ENCODE assay signal across 18 cellular contexts in genomic region chr12:102342281-102343006, GRCh38.
DNase-seq lines count a peak whose midpoint lies in the region; ATAC-seq and TF ChIP-seq lines count a peak whose summit lies in the region.
"Had no signal": no experiment of that assay in that cellular context is flagged by ENCODE, and none has a peak within 500 bp of the region (broad histone marks: within the 10 kb centered on the region; RNA-seq: fewer than 3 reads in every experiment).

No MANE protein-coding gene starts in this region.

- H3K4me1 ChIP-seq in heart left ventricle: peaks cover 0 to 5% (median 0%) of the 10 kb centered on the region in 12 donors
- peaks cover 7 to 21% of the 10 kb centered on the region in 2 donors for H3K4me1 ChIP-seq in gastrocnemius medialis
- H3K4me1 ChIP-seq: BLaER1 treated with 17β-estradiol and CSF1 and Interleukin-3, amounts not matched to agents 10 nM and 100 nM had no signal

- in situ Hi-C loops in gastrocnemius medialis (cut with MboI; ENCODE audit: low sequenced_read_pairs in 4 of 4): no loop called here

- no peak overlapping the region for H3K4me3 Mint-ChIP-seq in CD14-positive monocyte

- intact Hi-C loops in heart left ventricle (cut with DNase I): no loop called here
- intact Hi-C loops in gastrocnemius medialis (cut with DNase I; ENCODE audit: low total_unique reads): no loop called here
- intact Hi-C loops in CD14-positive monocyte (cut with micrococcal nuclease): no loop called here

- no peaks in the 10 kb centered on the region for H3K4me1 Mint-ChIP-seq in CD14-positive monocyte

- H3K9me3 Mint-ChIP-seq in CD14-positive monocyte: peaks cover 0 to 4% (median 1%) of the 10 kb centered on the region in 7 donors

- H3K4me3 ChIP-seq in heart left ventricle (no peak overlapping the region), gastrocnemius medialis (no peak overlapping the region)
- H3K4me3 ChIP-seq: BLaER1 treated with 17β-estradiol and CSF1 and Interleukin-3, amounts not matched to agents 10 nM and 100 nM; GM23248 had no signal

- peak; percentile 23 for DNase-seq in HuH-7 (ENCODE audit: low spot score)
- DNase-seq in heart left ventricle: no peak
- DNase-seq in left lobe of liver (ENCODE audit: low spot score): peak; percentile 54
- DNase-seq in gastrocnemius medialis: no peak
- DNase-seq in CD1c-positive myeloid dendritic cell (ENCODE audit: extremely low spot score): no peak
- DNase-seq in CD14-positive monocyte (ENCODE audit: low spot score): no peak
- DNase-seq: GDM1, GM23248, HCEC 1CT, KBM-7, NCI-H1105 treated with DMSO at 0.1 percent for 48 hours, NCI-H1694 treated with DMSO at 0.1 percent for 48 hours, NCI-H226, NCI-H524 treated with DMSO at 0.1 percent for 48 hours, SIG-M5 had no signal

- H3K27me3 ChIP-seq in heart left ventricle: no peaks in the 10 kb centered on the region
- no peaks in the 10 kb centered on the region for H3K27me3 ChIP-seq in gastrocnemius medialis
- H3K27me3 ChIP-seq: BLaER1 treated with 17β-estradiol and CSF1 and Interleukin-3, amounts not matched to agents 10 nM and 100 nM had no signal

- H3K36me3 ChIP-seq in heart left ventricle (no peaks in the 10 kb centered on the region), gastrocnemius medialis (no peaks in the 10 kb centered on the region)
- H3K36me3 ChIP-seq: BLaER1 treated with 17β-estradiol and CSF1 and Interleukin-3, amounts not matched to agents 10 nM and 100 nM had no signal

- TF ChIP-seq CTCF in heart left ventricle (IDR thresholded peaks at IDR 0.05): no peak
- TF ChIP-seq CTCF in gastrocnemius medialis (IDR thresholded peaks at IDR 0.05 in 4 of 5, conservative IDR thresholded peaks at IDR 0.05 in 1 of 5): no peak
- TF ChIP-seq CTCF in CD14-positive monocyte (IDR thresholded peaks at IDR 0.05): no peak

- TF ChIP-seq POLR2A in heart left ventricle (IDR thresholded peaks at IDR 0.05) (no peak), gastrocnemius medialis (IDR thresholded peaks at IDR 0.05) (peak in 1 of 2 donors; percentile 15)

- WGBS in heart left ventricle, 4 donors: 75 to 92% (median 76%) methylated on average over 3 of the region's 3 CpGs

- H3K36me3 Mint-ChIP-seq in CD14-positive monocyte: no peaks in the 10 kb centered on the region

- no peak overlapping the region for H3K27ac Mint-ChIP-seq in CD14-positive monocyte

- H3K9me3 ChIP-seq in heart left ventricle: peaks cover 0 to 3% (median 0%) of the 10 kb centered on the region in 12 donors
- H3K9me3 ChIP-seq in gastrocnemius medialis: no peaks in the 10 kb centered on the region

- peaks cover 0 to 5% (median 2%) of the 10 kb centered on the region in 3 donors for H3K27me3 Mint-ChIP-seq in CD14-positive monocyte (ENCODE audit: low read depth in 3 of 3)

- H3K27ac ChIP-seq in heart left ventricle (no peak overlapping the region), gastrocnemius medialis (peak overlapping the region; percentile 69 to 78 (median 72))
- H3K27ac ChIP-seq: BLaER1 treated with 17β-estradiol and CSF1 and Interleukin-3, amounts not matched to agents 10 nM and 100 nM; GM23248 had no signal

- ATAC-seq in heart left ventricle (peak in 3 of 4 donors; percentile 53 to 94 (median 93)), left lobe of liver (peak; percentile 93), gastrocnemius medialis (peak; percentile 94 to 99), GM19452 (IDR thresholded peaks at IDR 0.05; ENCODE audit: unreplicated experiment) (no peak)
- ATAC-seq: SK-N-SH treated with all-trans-retinoic acid at 6 μM for 48 hours had no signal

Comparison
In these comparisons a context has a peak if more than half of its experiments do, and no peak if none do; other contexts are left out.
1. DNase-seq: peak in HuH-7 (single experiment) and left lobe of liver (single experiment); none in heart left ventricle (0 of 5), gastrocnemius medialis (0 of 2), CD1c-positive myeloid dendritic cell (single experiment) and CD14-positive monocyte (single experiment).
2. H3K27ac ChIP-seq: peak in gastrocnemius medialis (4 of 4); none in heart left ventricle (0 of 12).